ENCODE assay signal across 8 cellular contexts in genomic region chr12:11649413-11650278, GRCh38. TPM values are rescaled to one million over a fixed set of nuclear protein-coding genes. Genes with fewer than 3 reads are reported as not detected.
DNase-seq lines count a peak whose midpoint lies in the region; ATAC-seq, FAIRE-seq and TF ChIP-seq lines count a peak whose summit lies in the region.

Gene ETV6, plus strand, starts transcription at chr12:11649674. Its CDS starts 454 bp downstream, at chr12:11650128.

- no peaks in the 10 kb centered on the region for H3K27me3 ChIP-seq in BE2C
- no peaks in the 10 kb centered on the region for H3K27me3 ChIP-seq in HepG2 (ENCODE audit: control insufficient read depth in 1 of 2, insufficient read depth in 2 of 2, low read length in 2 of 2)

- TF ChIP-seq CTCF in BE2C (IDR thresholded peaks at IDR 0.05; ENCODE audit: low read depth, low read length) (no peak), HepG2 (CRISPR knock-in tag; IDR thresholded peaks at IDR 0.05) (no peak)

- ATAC-seq in HG03354 (IDR thresholded peaks at IDR 0.05; ENCODE audit: poor library complexity, severe bottlenecking, unreplicated experiment) (peak; percentile 60), HepG2 (peak; percentile 54)

- peak within 1 kb of the TSS; percentile 72 for H3K4me3 ChIP-seq in BE2C (ENCODE audit: low read depth, low read length)
- H3K4me3 ChIP-seq in HepG2 (replicated peaks in 1 of 3; ENCODE audit: insufficient read depth in 1 of 3, low read depth in 2 of 3, low read length in 3 of 3) = peak within 1 kb of the TSS; percentile 80 to 95 (median 92)

- H3K27ac ChIP-seq in HepG2 (ENCODE audit: extremely low read length, insufficient read depth, low read length) = peak within 1 kb of the TSS; percentile 88

- no peaks in the 10 kb centered on the region for H4K20me1 ChIP-seq in HepG2 (ENCODE audit: insufficient read depth, low read length)

- CTCF ChIA-PET in HepG2 (lab: Yijun Ruan, JAX; ENCODE audit: low intra/inter-chr PET ratio, low total read pairs) = no interaction called here

- TF ChIP-seq POLR2A in GM19099 (IDR thresholded peaks at IDR 0.05; ENCODE audit: extremely low read depth, insufficient read length, low read depth) = peak; percentile 42
- TF ChIP-seq POLR2A in HepG2 (IDR thresholded peaks at IDR 0.05; ENCODE audit: insufficient read depth in 1 of 2, low read depth in 2 of 2, low read length in 2 of 2) = no peak

- no peak for FAIRE-seq in HepG2 (lab: Jason Lieb, UNC)

- H3K4me1 ChIP-seq in BE2C (peaks cover 7% of the 10 kb centered on the region), HepG2 (ENCODE audit: insufficient read depth, low read length) (peaks cover 31% of the 10 kb centered on the region)

- H3K9ac ChIP-seq in HepG2 (ENCODE audit: insufficient read depth, low read depth, low read length) = peak within 1 kb of the TSS; percentile 95

- H3K9me3 ChIP-seq in BE2C = no peaks in the 10 kb centered on the region
- H3K9me3 ChIP-seq in HepG2 (ENCODE audit: low read length) = no peaks in the 10 kb centered on the region

- 0 out of 4 replicates have a peak, but pooled peaks of 1 of the 2 experiments have one; percentile 13 for TF ChIP-seq EP300 in HepG2 (IDR thresholded peaks at IDR 0.05; ENCODE audit: low read depth in 2 of 2, low read length in 2 of 2)
- TF ChIP-seq EP300 in HepG2 (CRISPR knock-in tag; IDR thresholded peaks at IDR 0.05; ENCODE audit: borderline replicate concordance) = no peak

- DNase-seq in BE2C (peak; percentile 70), NCI-H524 treated with DMSO at 0.1 percent for 48 hours (lab: John Stamatoyannopoulos, UW) (peak; percentile 18), dermis microvascular lymphatic vessel endothelial cell (ENCODE audit: low read depth in 2 of 2) (peak; percentile 43 to 86), HepG2 (ENCODE audit: low spot score) (peak; percentile 69)
- DNase-seq in activated CD4-positive, alpha-beta T cell treated with anti-CD3 and anti-CD28 coated beads, Interleukin-2, amount 50 U/mL, for 24 hours (ENCODE audit: low read depth in 1 of 2, low spot score in 1 of 2) = peak; percentile 70 to 71
- DNase-seq in stimulated activated CD4-positive, alpha-beta T cell treated with anti-CD3 and anti-CD28 coated beads, Interleukin-2, amount 100 ng/mL, for 48 hours = peak; percentile 64 to 76

- H3K79me2 ChIP-seq in HepG2 (ENCODE audit: insufficient read depth, low read length) = peaks cover 15% of the 10 kb centered on the region

- POLR2A ChIA-PET in HepG2 (lab: Yijun Ruan, JAX) = interaction anchor here (0.7 to 1.0 kb wide), 2 partner anchors 11 to 77 kb away, joined by 3 read pairs; no protein-coding TSS in a partner anchor

- peak within 1 kb of the TSS; percentile 80 for H3K4me2 ChIP-seq in HepG2 (ENCODE audit: low read depth, low read length)

- H2AFZ ChIP-seq in HepG2 (ENCODE audit: low read length) = peak within 1 kb of the TSS; percentile 80

- intact Hi-C loops in HepG2 (cut with micrococcal nuclease; ENCODE audit: unreplicated experiment) = loop anchor here (2.0 to 10.0 kb wide), 3 partner anchors 55 to 238 kb away; no protein-coding TSS in a partner anchor

- in situ Hi-C loops in HepG2 (cut with HindIII; ENCODE audit: extremely low pct_ligation_motif_present, low pct_unique_long_range_greater_than_20kb) = no loop called here

- under 1% methylated on average over 20 of the region's 85 CpGs for WGBS in HepG2 (ENCODE audit: low lambda C conversion rate)

- TF ChIP-seq RAD21 in HepG2 (CRISPR knock-in tag; IDR thresholded peaks at IDR 0.05) = no peak

- BruUV-seq in HepG2 (replicated peaks; lab: Mats Ljungman, UMichigan) = no TSS peak

- H3K36me3 ChIP-seq in BE2C (no peaks in the 10 kb centered on the region), HepG2 (replicated peaks in 1 of 2; ENCODE audit: control insufficient read depth in 1 of 2, insufficient read depth in 2 of 2, low read length in 2 of 2) (no peaks in the 10 kb centered on the region)

TF ChIP-seq in HepG2, 621 proteins besides CTCF, POLR2A, EP300 and RAD21 (continues in another document):
- TF ChIP-seq SALL2 (CRISPR knock-in tag; IDR thresholded peaks at IDR 0.05) (0 out of 2 replicates have a peak, but pooled peaks have one; percentile 10), STAT5B (CRISPR knock-in tag; IDR thresholded peaks at IDR 0.05) (no peak), ZNF768 (CRISPR knock-in tag; IDR thresholded peaks at IDR 0.05) (peak; percentile 83; the same call in 1 of the 2 replicates), SIX4 (CRISPR knock-in tag; IDR thresholded peaks at IDR 0.05) (0 out of 2 replicates have a peak, but pooled peaks have one; percentile 44), ATF5 (CRISPR knock-in tag; IDR thresholded peaks at IDR 0.05; ENCODE audit: low read depth) (no peak), ZSCAN31 (CRISPR knock-in tag; IDR thresholded peaks at IDR 0.05; ENCODE audit: low read depth) (no peak), NFATC3 (CRISPR knock-in tag; IDR thresholded peaks at IDR 0.05) (no peak), FOSL2 (CRISPR knock-in tag; IDR thresholded peaks at IDR 0.05) (no peak), RFXAP (CRISPR knock-in tag; IDR thresholded peaks at IDR 0.05; ENCODE audit: borderline replicate concordance) (no peak), ZNF546 (CRISPR knock-in tag; conservative IDR thresholded peaks at IDR 0.05) (no peak), NR2F2 (IDR thresholded peaks at IDR 0.05; ENCODE audit: borderline replicate concordance, low read depth) (no peak), PLRG1 (conservative IDR thresholded peaks at IDR 0.05) (no peak), ASH2L (IDR thresholded peaks at IDR 0.05; ENCODE audit: insufficient read length, low read depth, low read length) (peak; percentile 3), ARNTL (CRISPR knock-in tag; IDR thresholded peaks at IDR 0.05) (0 out of 2 replicates have a peak, but pooled peaks have one; percentile 9)
- TF ChIP-seq, protein P1, sequence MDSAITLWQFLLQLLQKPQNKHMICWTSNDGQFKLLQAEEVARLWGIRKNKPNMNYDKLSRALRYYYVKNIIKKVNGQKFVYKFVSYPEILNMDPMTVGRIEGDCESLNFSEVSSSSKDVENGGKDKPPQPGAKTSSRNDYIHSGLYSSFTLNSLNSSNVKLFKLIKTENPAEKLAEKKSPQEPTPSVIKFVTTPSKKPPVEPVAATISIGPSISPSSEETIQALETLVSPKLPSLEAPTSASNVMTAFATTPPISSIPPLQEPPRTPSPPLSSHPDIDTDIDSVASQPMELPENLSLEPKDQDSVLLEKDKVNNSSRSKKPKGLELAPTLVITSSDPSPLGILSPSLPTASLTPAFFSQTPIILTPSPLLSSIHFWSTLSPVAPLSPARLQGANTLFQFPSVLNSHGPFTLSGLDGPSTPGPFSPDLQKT (CRISPR knock-in tag; IDR thresholded peaks at IDR 0.05; ENCODE audit: borderline replicate concordance) = no peak

RNA-seq across cellular contexts. Expression of gene ETV6, which starts in this region (rescaled TPM):
- polyA plus RNA-seq in BE2C (2012; ENCODE audit: insufficient read depth, insufficient read length, low read depth) = 5.5 TPM
- 7.3 and 9.0 TPM in 2 replicates for total RNA-seq in dermis microvascular lymphatic vessel endothelial cell
- 2.2 and 2.8 TPM in 2 replicates for total RNA-seq in HepG2 (2016; rRNA removed; fragmentation: Illumina TruSeq; extraction: Trizol)
- 1.0 and 1.2 TPM in 2 replicates for total RNA-seq in HepG2 (2016; cell fraction: cytosol; rRNA removed; fragmentation: Illumina TruSeq; extraction: Trizol; ENCODE audit: low read depth)
- 1.8 and 2.5 TPM in 2 replicates for total RNA-seq in HepG2 (2016; cell fraction: insoluble cytoplasmic fraction; rRNA removed; fragmentation: Illumina TruSeq; extraction: Trizol)
- 2.9 and 3.4 TPM in 2 replicates for total RNA-seq in HepG2 (2016; cell fraction: membrane; rRNA removed; fragmentation: Illumina TruSeq; extraction: Trizol)
- 3.9 and 4.2 TPM in 2 replicates for total RNA-seq in HepG2 (2016; cell fraction: nucleus; rRNA removed; fragmentation: Illumina TruSeq; extraction: Trizol)
- 3.0 and 3.3 TPM in 2 replicates for polyA plus RNA-seq in HepG2 (2011; rRNA removed)
- polyA plus RNA-seq in HepG2 (2011; cell fraction: cytosol; rRNA removed) = 1.9 and 2.1 TPM in 2 replicates
- polyA plus RNA-seq in HepG2 (2011; cell fraction: nucleus; rRNA removed) = 3.5 and 4.3 TPM in 2 replicates
- polyA plus RNA-seq in HepG2 (2012) = 1.8 and 2.6 TPM in 2 replicates
- polyA plus RNA-seq in HepG2 (2016; cell fraction: cytosol; fragmentation: Illumina TruSeq; extraction: Trizol; ENCODE audit: low read depth) = 1.1 and 1.2 TPM in 2 replicates
- 2.7 and 3.6 TPM in 2 replicates for polyA plus RNA-seq in HepG2 (2016; cell fraction: insoluble cytoplasmic fraction; fragmentation: Illumina TruSeq; extraction: Trizol; ENCODE audit: low read depth)
- polyA plus RNA-seq in HepG2 (2016; cell fraction: membrane; fragmentation: Illumina TruSeq; extraction: Trizol; ENCODE audit: low read depth) = 2.5 and 3.2 TPM in 2 replicates
- 4.6 and 5.1 TPM in 2 replicates for polyA plus RNA-seq in HepG2 (2016; cell fraction: nucleus; fragmentation: Illumina TruSeq; extraction: Trizol; ENCODE audit: insufficient read depth, low read depth)
- polyA minus RNA-seq in HepG2 (2011; rRNA and poly(A)+ RNA removed; ENCODE audit: low replicate concordance) = 7.0 and 9.1 TPM in 2 replicates
- polyA minus RNA-seq in HepG2 (2011; cell fraction: cytosol; rRNA and poly(A)+ RNA removed) = 3.4 and 4.0 TPM in 2 replicates
- 8.1 and 12.8 TPM in 2 replicates for polyA minus RNA-seq in HepG2 (2011; cell fraction: nucleus; rRNA and poly(A)+ RNA removed)

Comparison
In these comparisons a context has a peak if more than half of its experiments do, and no peak if none do; other contexts are left out.
1. Peak in every context shown above with its lines: DNase-seq, ATAC-seq, H3K4me3 ChIP-seq and H3K27ac ChIP-seq.
2. DNase-seq: peak in every context shown above with its lines; median percentile 70 in activated CD4-positive, alpha-beta T cell treated with anti-CD3 and anti-CD28 coated beads, Interleukin-2, amount 50 U/mL, for 24 hours; 70 in BE2C; 70 in stimulated activated CD4-positive, alpha-beta T cell treated with anti-CD3 and anti-CD28 coated beads, Interleukin-2, amount 100 ng/mL, for 48 hours; 69 in HepG2; 64 in dermis microvascular lymphatic vessel endothelial cell; 18 in NCI-H524 treated with DMSO at 0.1 percent for 48 hours.